In genomic region chr20:5212897-5213296, GRCh38 we compare ENCODE assay signal across 26 cellular contexts.
"Had no signal": no experiment of that assay in that cellular context is flagged by ENCODE, and none has a peak within 500 bp of the region (broad histone marks: within the 10 kb centered on the region; RNA-seq: fewer than 3 reads in every experiment).

No MANE protein-coding gene starts in this region.

- H3K27ac ChIP-seq: adrenal gland, ascending aorta, brain microvascular endothelial cell, heart right ventricle, skin epidermis, tibial nerve, VCaP had no signal

- H3K36me3 Mint-ChIP-seq: stimulated activated effector memory CD8-positive, alpha-beta T cell treated with anti-CD3 and anti-CD28 coated beads, Interleukin-12 subunit alpha, Interleukin-12 subunit beta, amount 100 ng/mL, for 72 hours had no signal

- H3K4me3 Mint-ChIP-seq: activated naive CD8-positive, alpha-beta T cell treated with anti-CD3 and anti-CD28 coated beads for 36 hours; activated T-cell treated with anti-CD3 and anti-CD28 coated beads, Interleukin-2, amount 50 U/mL, for 72 hours; endodermal cell; mesothelial cell of epicardium; naive thymus-derived CD8-positive, alpha-beta T cell; stimulated activated effector memory CD8-positive, alpha-beta T cell treated with anti-CD3 and anti-CD28 coated beads, Interleukin-12 subunit alpha, Interleukin-12 subunit beta, amount 100 ng/mL, for 72 hours; stimulated activated naive CD8-positive, alpha-beta T cell treated with anti-CD3 and anti-CD28 coated beads, Interleukin-15, Interleukin-2, amounts not matched to agents 100 ng/mL and 50 ng/mL, for 24 hours; T-cell had no signal

- H3K4me1 Mint-ChIP-seq: activated naive CD8-positive, alpha-beta T cell treated with anti-CD3 and anti-CD28 coated beads for 36 hours; naive thymus-derived CD8-positive, alpha-beta T cell; stimulated activated effector memory CD8-positive, alpha-beta T cell treated with anti-CD3 and anti-CD28 coated beads, Interleukin-12 subunit alpha, Interleukin-12 subunit beta, amount 100 ng/mL, for 72 hours; T-cell had no signal

- H3K27ac Mint-ChIP-seq: activated naive CD8-positive, alpha-beta T cell treated with anti-CD3 and anti-CD28 coated beads for 36 hours; activated T-cell treated with anti-CD3 and anti-CD28 coated beads, Interleukin-2, amount 50 U/mL, for 72 hours; endodermal cell; mesothelial cell of epicardium; stimulated activated effector memory CD8-positive, alpha-beta T cell treated with anti-CD3 and anti-CD28 coated beads, Interleukin-12 subunit alpha, Interleukin-12 subunit beta, amount 100 ng/mL, for 72 hours; stimulated activated naive CD8-positive, alpha-beta T cell treated with anti-CD3 and anti-CD28 coated beads, Interleukin-15, Interleukin-2, amounts not matched to agents 100 ng/mL and 50 ng/mL, for 24 hours; T-cell had no signal

- H3K9me3 Mint-ChIP-seq: activated naive CD8-positive, alpha-beta T cell treated with anti-CD3 and anti-CD28 coated beads for 36 hours; activated T-cell treated with anti-CD3 and anti-CD28 coated beads, Interleukin-2, amount 50 U/mL, for 72 hours; endodermal cell; naive thymus-derived CD8-positive, alpha-beta T cell; stimulated activated effector memory CD8-positive, alpha-beta T cell treated with anti-CD3 and anti-CD28 coated beads, Interleukin-12 subunit alpha, Interleukin-12 subunit beta, amount 100 ng/mL, for 72 hours; stimulated activated naive CD8-positive, alpha-beta T cell treated with anti-CD3 and anti-CD28 coated beads, Interleukin-15, Interleukin-2, amounts not matched to agents 100 ng/mL and 50 ng/mL, for 24 hours; T-cell had no signal

- DNase-seq: activated CD4-positive, alpha-beta T cell treated with anti-CD3 and anti-CD28 coated beads for 4 hours; activated CD4-positive, alpha-beta T cell treated with anti-CD3 and anti-CD28 coated beads, Interleukin-2, amount 50 U/mL, for 4 hours; activated effector memory CD4-positive, alpha-beta T cell treated with Interleukin-2 at 50 U/mL for 16 hours; activated naive CD4-positive, alpha-beta T cell treated with Interleukin-2 at 50 U/mL for 16 hours; activated naive CD8-positive, alpha-beta T cell treated with anti-CD3 and anti-CD28 coated beads for 36 hours; activated T-cell treated with anti-CD3 and anti-CD28 coated beads for 4 hours; activated T-cell treated with anti-CD3 and anti-CD28 coated beads, Interleukin-2, amount 50 U/mL, for 72 hours; adrenal gland; brain microvascular endothelial cell; endodermal cell; foreskin fibroblast; heart right ventricle; left cardiac atrium; left ventricle myocardium superior; naive thymus-derived CD8-positive, alpha-beta T cell; stimulated activated CD4-positive, alpha-beta T cell treated with anti-CD3 and anti-CD28 coated beads, Interleukin-4, amount 100 ng/mL, for 24 hours; T-cell had no signal

- ATAC-seq: activated T-cell treated with anti-CD3 and anti-CD28 coated beads, Interleukin-2, amount 50 U/mL, for 72 hours; esophagus mucosa; heart right ventricle; left cardiac atrium; left ventricle myocardium superior; naive thymus-derived CD8-positive, alpha-beta T cell; sciatic nerve; stimulated activated effector memory CD8-positive, alpha-beta T cell treated with anti-CD3 and anti-CD28 coated beads, Interleukin-12 subunit alpha, Interleukin-12 subunit beta, amount 100 ng/mL, for 72 hours; T-cell had no signal

- H3K27me3 Mint-ChIP-seq: activated naive CD8-positive, alpha-beta T cell treated with anti-CD3 and anti-CD28 coated beads for 36 hours; naive thymus-derived CD8-positive, alpha-beta T cell; stimulated activated naive CD8-positive, alpha-beta T cell treated with anti-CD3 and anti-CD28 coated beads, Interleukin-15, Interleukin-2, amounts not matched to agents 100 ng/mL and 50 ng/mL, for 24 hours; T-cell had no signal
